ENCODE assay signal across 13 cellular contexts in the genomic region with DNA sequence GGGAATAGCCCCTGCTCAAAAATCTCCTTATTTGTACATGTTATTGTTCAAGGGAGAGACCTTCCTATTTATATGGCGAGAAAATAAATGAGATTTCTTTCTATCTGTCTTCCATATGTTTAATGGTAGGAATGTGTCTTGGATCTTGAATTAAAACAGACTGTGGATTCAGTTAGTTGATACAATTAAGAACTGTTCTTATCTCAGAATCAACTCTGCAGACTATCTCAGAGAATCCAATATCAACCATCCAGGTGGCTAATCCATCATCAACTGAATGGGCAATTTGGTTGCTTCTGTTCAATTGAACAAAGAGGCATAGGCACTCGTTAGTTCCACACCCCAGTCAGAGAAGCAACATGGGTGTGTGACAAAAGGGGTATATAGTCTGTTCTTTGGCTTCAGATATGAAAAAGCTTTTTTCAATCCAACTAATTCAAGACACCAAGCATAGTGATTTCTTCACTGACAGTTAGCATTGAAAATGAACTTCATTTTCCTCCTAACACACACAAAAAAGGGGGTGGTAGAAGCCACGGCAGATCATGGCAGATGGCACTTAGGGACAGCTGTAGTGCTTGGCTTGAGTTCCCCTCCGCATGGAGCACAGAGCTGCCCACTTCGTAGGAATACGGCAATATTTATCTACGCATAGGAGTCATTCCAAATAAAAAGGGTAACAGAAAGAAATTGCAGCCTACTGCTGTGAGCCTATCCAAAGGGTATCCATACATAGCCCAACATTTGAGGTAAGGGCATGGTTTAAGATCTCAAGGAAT.
A peak's percentile ranks its signal among the peaks of the same experiment; 100 is the strongest.
DNase-seq lines count a peak whose midpoint lies in the region; ATAC-seq and TF ChIP-seq lines count a peak whose summit lies in the region.
"Had no signal": no experiment of that assay in that cellular context is flagged by ENCODE, and none has a peak within 500 bp of the region (broad histone marks: within the 10 kb centered on the region; RNA-seq: fewer than 3 reads in every experiment).

No MANE protein-coding gene starts in this region.

- H3K9me3 Mint-ChIP-seq in activated T-cell treated with anti-CD3 and anti-CD28 coated beads, Interleukin-2, amount 50 U/mL, for 24 hours: no peaks in the 10 kb centered on the region
- H3K9me3 Mint-ChIP-seq: stimulated activated effector memory CD8-positive, alpha-beta T cell treated with anti-CD3 and anti-CD28 coated beads, Interleukin-12 subunit alpha, Interleukin-12 subunit beta, amount 100 ng/mL, for 72 hours had no signal

- no peaks in the 10 kb centered on the region for H3K4me1 Mint-ChIP-seq in activated T-cell treated with anti-CD3 and anti-CD28 coated beads, Interleukin-2, amount 50 U/mL, for 24 hours (ENCODE audit: low read depth)
- H3K4me1 Mint-ChIP-seq: B cell; stimulated activated effector memory CD8-positive, alpha-beta T cell treated with anti-CD3 and anti-CD28 coated beads, Interleukin-12 subunit alpha, Interleukin-12 subunit beta, amount 100 ng/mL, for 72 hours had no signal

- no peak overlapping the region for H3K9ac ChIP-seq in trophoblast cell (ENCODE audit: low read length)

- no peak overlapping the region for H3K4me3 Mint-ChIP-seq in activated T-cell treated with anti-CD3 and anti-CD28 coated beads, Interleukin-2, amount 50 U/mL, for 24 hours
- H3K4me3 Mint-ChIP-seq: B cell; stimulated activated effector memory CD8-positive, alpha-beta T cell treated with anti-CD3 and anti-CD28 coated beads, Interleukin-12 subunit alpha, Interleukin-12 subunit beta, amount 100 ng/mL, for 72 hours had no signal

- no peak overlapping the region for H4K91ac ChIP-seq in trophoblast cell (ENCODE audit: low read depth, low read length)

- H3K27me3 ChIP-seq in trophoblast cell (ENCODE audit: insufficient read depth, low read length): no peaks in the 10 kb centered on the region

- H3K14ac ChIP-seq in trophoblast cell (ENCODE audit: low read length): no peak overlapping the region

- no peak overlapping the region for H3K4me3 ChIP-seq in trophoblast cell (ENCODE audit: low read depth, low read length)

- H3K27me3 Mint-ChIP-seq in activated T-cell treated with anti-CD3 and anti-CD28 coated beads, Interleukin-2, amount 50 U/mL, for 24 hours: peaks cover 6% of the 10 kb centered on the region
- H3K27me3 Mint-ChIP-seq: B cell had no signal

- H3K27ac ChIP-seq in C4-2B: peak overlapping the region; percentile 44; the same call in 1 of the 2 replicates
- peak overlapping the region; percentile 43 for H3K27ac ChIP-seq in trophoblast cell (ENCODE audit: low read depth, low read length)

- H3K23ac ChIP-seq in trophoblast cell (ENCODE audit: low read length): no peak overlapping the region

- H3K27ac Mint-ChIP-seq in activated T-cell treated with anti-CD3 and anti-CD28 coated beads, Interleukin-2, amount 50 U/mL, for 24 hours: no peak overlapping the region
- H3K27ac Mint-ChIP-seq: B cell; stimulated activated effector memory CD8-positive, alpha-beta T cell treated with anti-CD3 and anti-CD28 coated beads, Interleukin-12 subunit alpha, Interleukin-12 subunit beta, amount 100 ng/mL, for 72 hours had no signal

- no peak overlapping the region for H2AK5ac ChIP-seq in trophoblast cell (ENCODE audit: low read length)

- H2AFZ ChIP-seq in trophoblast cell (ENCODE audit: insufficient read depth, low read length, poor library complexity): no peak overlapping the region

- peaks cover 4% of the 10 kb centered on the region for H3K79me1 ChIP-seq in trophoblast cell (ENCODE audit: low read length)

- ATAC-seq in HG03457 (IDR thresholded peaks at IDR 0.05; ENCODE audit: unreplicated experiment) (no peak), GM21529 (IDR thresholded peaks at IDR 0.05; ENCODE audit: unreplicated experiment) (no peak)
- ATAC-seq: stimulated activated effector memory CD8-positive, alpha-beta T cell treated with anti-CD3 and anti-CD28 coated beads, Interleukin-12 subunit alpha, Interleukin-12 subunit beta, amount 100 ng/mL, for 72 hours had no signal

- peak overlapping the region; percentile 41 for H3K18ac ChIP-seq in trophoblast cell (ENCODE audit: low read length)

- H4K12ac ChIP-seq in trophoblast cell (ENCODE audit: low read depth, low read length): no peak overlapping the region

- H3K4me1 ChIP-seq in trophoblast cell (ENCODE audit: control insufficient read depth in 1 of 2, insufficient read depth in 2 of 2, low read length in 2 of 2): peaks cover 6 to 16% of the 10 kb centered on the region in 2 experiments

- H2BK120ac ChIP-seq in trophoblast cell (ENCODE audit: insufficient read depth, low read length, poor library complexity): peak overlapping the region; percentile 56

- DNase-seq in NCI-H524 treated with DMSO at 0.1 percent for 48 hours (lab: John Stamatoyannopoulos, UW): peak; percentile 55
- DNase-seq in cerebellum (ENCODE audit: low spot score): peak; percentile 51
- no peak for DNase-seq in trophoblast cell
- DNase-seq in NCI-H2107 (lab: John Stamatoyannopoulos, UW): no peak
- no peak for DNase-seq in activated T-cell treated with anti-CD3 and anti-CD28 coated beads, Interleukin-2, amount 50 U/mL, for 24 hours
- DNase-seq: activated naive CD4-positive, alpha-beta T cell; erythroblast; stimulated activated CD4-positive, alpha-beta T cell treated with anti-CD3 and anti-CD28 coated beads, Interleukin-2, amount 100 ng/mL, for 48 hours had no signal

- TF ChIP-seq CTCF in C4-2B (conservative IDR thresholded peaks at IDR 0.05): no peak

- no peak overlapping the region for H3K4me2 ChIP-seq in trophoblast cell (ENCODE audit: low read length)

- H2BK5ac ChIP-seq in trophoblast cell (ENCODE audit: low read depth, low read length, poor library complexity): no peak overlapping the region

- no peaks in the 10 kb centered on the region for H3K36me3 Mint-ChIP-seq in activated T-cell treated with anti-CD3 and anti-CD28 coated beads, Interleukin-2, amount 50 U/mL, for 24 hours (ENCODE audit: low read depth)
- H3K36me3 Mint-ChIP-seq: stimulated activated effector memory CD8-positive, alpha-beta T cell treated with anti-CD3 and anti-CD28 coated beads, Interleukin-12 subunit alpha, Interleukin-12 subunit beta, amount 100 ng/mL, for 72 hours had no signal

- no CpG with 5 or more reads among the region's 7 CpGs for WGBS in trophoblast cell (ENCODE audit: extremely low coverage, insufficient coverage, insufficient read length)

- H3K4ac ChIP-seq in trophoblast cell (ENCODE audit: low read depth, low read length): peak overlapping the region; percentile 77

- no peaks in the 10 kb centered on the region for H3K9me3 ChIP-seq in trophoblast cell (ENCODE audit: insufficient read depth, low read depth, low read length)

- no peak overlapping the region for H4K8ac ChIP-seq in trophoblast cell (ENCODE audit: low read depth, low read length)

- no peak overlapping the region for H2BK12ac ChIP-seq in trophoblast cell (ENCODE audit: low read length)

- peaks cover 0 to 5% of the 10 kb centered on the region in 2 experiments for H3K36me3 ChIP-seq in trophoblast cell (ENCODE audit: control insufficient read depth in 1 of 2, insufficient read depth in 2 of 2, low read length in 2 of 2)

- H3K79me2 ChIP-seq in trophoblast cell (ENCODE audit: control insufficient read depth, insufficient read depth, low read length, poor library complexity): peaks cover 3% of the 10 kb centered on the region

Comparison
In these comparisons a context has a peak if more than half of its experiments do, and no peak if none do; other contexts are left out.
1. DNase-seq: peak in NCI-H524 treated with DMSO at 0.1 percent for 48 hours (single experiment) and cerebellum (single experiment); none in trophoblast cell (0 of 2), NCI-H2107 (single experiment) and activated T-cell treated with anti-CD3 and anti-CD28 coated beads, Interleukin-2, amount 50 U/mL, for 24 hours (single experiment).